ENCODE assay signal across 21 cellular contexts in the genomic region with DNA sequence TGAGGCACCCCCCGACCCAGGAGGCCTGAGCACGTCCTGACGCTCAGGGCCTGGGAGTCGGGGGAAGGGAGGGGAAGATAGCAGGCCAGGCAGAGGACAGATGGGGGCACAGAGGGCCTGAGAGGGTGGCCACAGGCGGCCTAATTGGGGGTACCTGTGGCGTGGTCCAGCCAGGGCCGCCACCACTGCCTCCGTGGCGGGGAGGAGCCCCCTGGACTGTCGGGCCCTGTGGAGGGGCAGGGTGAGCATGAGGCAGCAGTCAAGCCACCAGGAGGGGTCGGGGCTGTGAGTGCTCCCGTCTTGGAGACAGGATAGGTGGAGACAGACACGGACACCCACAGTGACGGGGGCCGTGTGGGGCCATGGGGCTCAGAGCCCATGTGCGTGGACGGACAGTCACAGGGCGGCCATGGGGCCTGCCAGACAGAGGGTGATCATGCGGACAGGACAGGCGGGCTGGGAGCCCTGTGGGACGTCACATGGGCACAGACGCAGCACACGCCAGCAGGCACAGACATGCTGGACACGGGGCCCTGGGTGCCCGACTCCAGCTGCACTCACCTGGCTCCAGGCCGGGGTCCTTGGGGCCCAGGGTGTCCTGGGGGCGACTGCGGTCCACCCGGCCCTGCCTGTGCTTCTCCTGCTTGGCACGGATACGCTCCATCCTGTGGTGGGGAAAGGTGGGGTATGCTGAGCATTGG. TPM values are rescaled to one million over a fixed set of nuclear protein-coding genes. Genes with fewer than 3 reads are reported as not detected.
A peak's percentile ranks its signal among the peaks of the same experiment; 100 is the strongest.
DNase-seq lines count a peak whose midpoint lies in the region; ATAC-seq, FAIRE-seq and TF ChIP-seq lines count a peak whose summit lies in the region.
"Had no signal": no experiment of that assay in that cellular context is flagged by ENCODE, and none has a peak within 500 bp of the region (broad histone marks: within the 10 kb centered on the region; RNA-seq: fewer than 3 reads in every experiment).

No MANE protein-coding gene starts in this region.

- no peak overlapping the region for H2BK120ac ChIP-seq in neuronal stem cell (ENCODE audit: low read depth, low read length)

- in situ Hi-C loops in K562 (cut with MboI): no loop called here

- no peaks in the 10 kb centered on the region for H3K9me1 ChIP-seq in K562 (ENCODE audit: control insufficient read depth, insufficient read depth, low read length)

- no peak overlapping the region for H3K4ac ChIP-seq in neuronal stem cell (ENCODE audit: low read length)

- H3K23ac ChIP-seq in neuronal stem cell (ENCODE audit: low read depth, low read length, poor library complexity): peak overlapping the region; percentile 44

- intact Hi-C loops in K562 (cut with micrococcal nuclease): no loop called here

- H2AFZ ChIP-seq in K562 (ENCODE audit: low read depth, low read length): no peak overlapping the region
- no peak overlapping the region for H2AFZ ChIP-seq in neuronal stem cell (ENCODE audit: low read length)
- H2AFZ ChIP-seq in MM.1S (ENCODE audit: low read length): no peak overlapping the region

- FAIRE-seq in A549 (lab: Jason Lieb, UNC) (no peak), K562 (lab: Jason Lieb, UNC) (no peak)
- FAIRE-seq: GM18507, RCC 7860 had no signal

- no peak overlapping the region for H3K18ac ChIP-seq in neuronal stem cell (ENCODE audit: low read length)

- ATAC-seq in A549 (peak; percentile 4 to 9; a peak in 2 of 6 replicates), K562 (no peak; the same call in 1 of the 3 replicates)

- H3K9me3 ChIP-seq in A549 (no peaks in the 10 kb centered on the region), BE2C (peaks cover 3% of the 10 kb centered on the region; the same call in 1 of the 2 replicates), K562 (replicated peaks; ENCODE audit: control insufficient read depth, insufficient read depth, low read depth, low read length) (no peaks in the 10 kb centered on the region), neuronal stem cell (replicated peaks in 1 of 2; ENCODE audit: control insufficient read depth in 2 of 2, insufficient read depth in 1 of 2, low read depth in 1 of 2, low read length in 2 of 2) (no peaks in the 10 kb centered on the region), MM.1S (replicated peaks; ENCODE audit: insufficient read depth, low read length) (no peaks in the 10 kb centered on the region)
- H3K9me3 ChIP-seq: MG63 had no signal

- BruUV-seq in K562 (replicated peaks; lab: Mats Ljungman, UMichigan): no TSS peak

- H3K4me3 ChIP-seq in A549 (no peak overlapping the region), BE2C (ENCODE audit: low read depth, low read length) (peak overlapping the region; percentile 14; the same call in 1 of the 2 replicates), K562 (no peak overlapping the region), neuronal stem cell (ENCODE audit: low read length in 2 of 2) (no peak overlapping the region), MM.1S (ENCODE audit: low read length) (no peak overlapping the region)
- H3K4me3 ChIP-seq: MG63 had no signal

- H2AK5ac ChIP-seq in neuronal stem cell (ENCODE audit: low read depth, low read length): peak overlapping the region; percentile 81

- H3K9me2 ChIP-seq in MM.1S (replicated peaks; ENCODE audit: insufficient read depth, low read length): no peaks in the 10 kb centered on the region

- H3K27me3 ChIP-seq in BE2C: no peaks in the 10 kb centered on the region
- H3K27me3 ChIP-seq in K562 (ENCODE audit: control insufficient read depth in 2 of 2, insufficient read depth in 2 of 2, low read length in 2 of 2): no peaks in the 10 kb centered on the region
- H3K27me3 ChIP-seq in neuronal stem cell (ENCODE audit: control insufficient read depth in 3 of 3, insufficient read depth in 3 of 3, low read depth in 1 of 3, low read length in 3 of 3): no peaks in the 10 kb centered on the region
- H3K27me3 ChIP-seq in MM.1S (replicated peaks; ENCODE audit: insufficient read depth, low read length): no peaks in the 10 kb centered on the region
- H3K27me3 ChIP-seq: MG63 had no signal

- no peak for TF ChIP-seq POLR2A in A549 (IDR thresholded peaks at IDR 0.05; ENCODE audit: low read length)
- TF ChIP-seq POLR2A in K562 (conservative IDR thresholded peaks at IDR 0.05): no peak

- H3K4me1 ChIP-seq in A549 (no peaks in the 10 kb centered on the region), BE2C (peaks cover 22% of the 10 kb centered on the region), K562 (replicated peaks in 1 of 2; ENCODE audit: control insufficient read depth in 2 of 2, insufficient read depth in 2 of 2, low read length in 2 of 2) (peaks cover 0 to 54% of the 10 kb centered on the region in 2 experiments; a peak in 2 of 5 replicates), neuronal stem cell (ENCODE audit: control insufficient read depth in 2 of 2, insufficient read depth in 1 of 2, low read depth in 1 of 2, low read length in 2 of 2) (no peaks in the 10 kb centered on the region), MM.1S (ENCODE audit: low read length) (no peaks in the 10 kb centered on the region)

- no peak for DNase-seq in A549 (ENCODE audit: low read depth in 1 of 2, low spot score in 1 of 2)
- no peak for DNase-seq in BE2C
- DNase-seq in K562 (ENCODE audit: extremely low read depth in 1 of 4, low spot score in 3 of 4): no peak
- no peak for DNase-seq in neuronal stem cell (ENCODE audit: low spot score)
- DNase-seq in midbrain (lab: John Stamatoyannopoulos, UW): no peak
- no peak for DNase-seq in MM.1S
- no peak for DNase-seq in COLO829 (ENCODE audit: low spot score)
- DNase-seq: Calu3; CD8-positive, alpha-beta memory T cell; DND-41; KBM-7; MG63; NCI-H1694; NCI-H2081; NCI-H2171; NCI-H226; NCI-H510A; T-cell had no signal

- peak overlapping the region; percentile 41 for H2BK12ac ChIP-seq in neuronal stem cell (ENCODE audit: low read length)

- H3K4me2 ChIP-seq in A549 (no peak overlapping the region), K562 (ENCODE audit: insufficient read depth, low read length) (no peak overlapping the region), neuronal stem cell (ENCODE audit: insufficient read depth, low read length, poor library complexity, severe bottlenecking) (no peak overlapping the region), MM.1S (ENCODE audit: low read depth, low read length) (no peak overlapping the region)

- no peak for TF ChIP-seq CTCF in A549 (IDR thresholded peaks at IDR 0.05)
- no peak for TF ChIP-seq CTCF in BE2C (IDR thresholded peaks at IDR 0.05; ENCODE audit: low read depth, low read length)
- no peak for TF ChIP-seq CTCF in K562 (IDR thresholded peaks at IDR 0.05 in 2 of 3, conservative IDR thresholded peaks at IDR 0.05 in 1 of 3; ENCODE audit: insufficient read depth in 2 of 3, low read depth in 1 of 3, low read length in 3 of 3)
- TF ChIP-seq CTCF in MM.1S (IDR thresholded peaks at IDR 0.05; ENCODE audit: low read length): no peak

- H4K20me1 ChIP-seq in K562 (replicated peaks; ENCODE audit: control insufficient read depth, insufficient read depth, low read length) (no peaks in the 10 kb centered on the region; the same call in 1 of the 2 replicates), MM.1S (ENCODE audit: insufficient read depth, low read length) (no peaks in the 10 kb centered on the region)

- no peak for TF ChIP-seq RAD21 in A549 (conservative IDR thresholded peaks at IDR 0.05 in 1 of 2, IDR thresholded peaks at IDR 0.05 in 1 of 2)
- TF ChIP-seq RAD21 in K562 (CRISPR knock-in tag; conservative IDR thresholded peaks at IDR 0.05 in 1 of 2, IDR thresholded peaks at IDR 0.05 in 1 of 2): no peak

- H3K27ac ChIP-seq in A549 (no peak overlapping the region; a peak in 1 of 6 replicates), K562 (ENCODE audit: extremely low read depth, low read depth, low read length) (no peak overlapping the region), neuronal stem cell (replicated peaks; ENCODE audit: low read length) (no peak overlapping the region), MM.1S (ENCODE audit: low read length) (no peak overlapping the region)
- H3K27ac ChIP-seq: HL-60 had no signal

- H3K79me2 ChIP-seq in K562 (ENCODE audit: control insufficient read depth, insufficient read depth, low read length) (no peaks in the 10 kb centered on the region), MM.1S (ENCODE audit: low read length) (no peaks in the 10 kb centered on the region; the same call in 1 of the 2 replicates)

- H3K9ac ChIP-seq in K562 (ENCODE audit: insufficient read depth in 1 of 2, low read depth in 2 of 2, low read length in 2 of 2) (no peak overlapping the region), neuronal stem cell (ENCODE audit: low read depth, low read length, poor library complexity) (no peak overlapping the region), MM.1S (ENCODE audit: low read length) (no peak overlapping the region)

- H4K8ac ChIP-seq in neuronal stem cell (ENCODE audit: low read depth, low read length): peak overlapping the region; percentile 3

- H3K79me1 ChIP-seq in neuronal stem cell (ENCODE audit: low read depth, low read length): peaks cover 12% of the 10 kb centered on the region

- no peak overlapping the region for H4K91ac ChIP-seq in neuronal stem cell (ENCODE audit: low read depth, low read length, poor library complexity)

- WGBS in A549 (ENCODE audit: missing lambda C conversion rate): 84% methylated on average over 19 of the region's 31 CpGs
- WGBS in K562 (ENCODE audit: insufficient coverage, low coverage, missing lambda C conversion rate): 96% methylated on average over 31 of the region's 31 CpGs
- no CpG with 5 or more reads among the region's 31 CpGs for WGBS in neuronal stem cell (ENCODE audit: extremely low coverage in 2 of 2, insufficient read length in 2 of 2, insufficient replicate concordance in 1 of 2), 2 donors

- H2BK15ac ChIP-seq in neuronal stem cell (ENCODE audit: low read length): peak overlapping the region; percentile 6

- TF ChIP-seq EP300 in A549 (IDR thresholded peaks at IDR 0.05) (no peak), K562 (IDR thresholded peaks at IDR 0.05; ENCODE audit: low read length) (no peak)

- CTCF ChIA-PET in A549 (lab: Yijun Ruan, JAX) (interaction anchor here (1.1 to 9.1 kb wide), 2 partner anchors 11 to 18 kb away, joined by 4 to 105 read pairs; no protein-coding TSS in a partner anchor), K562 (lab: Yijun Ruan, JAX; ENCODE audit: low intra/inter-chr PET ratio) (no interaction called here)

- H3F3A ChIP-seq in MM.1S (ENCODE audit: insufficient read depth, low read length): no peaks in the 10 kb centered on the region

- peak overlapping the region; percentile 71 for H3K14ac ChIP-seq in neuronal stem cell (ENCODE audit: low read length)

- POLR2A ChIA-PET in A549 (lab: Yijun Ruan, JAX) (no interaction called here), K562 (lab: Yijun Ruan, JAX) (interaction anchor here (0.7 to 1.0 kb wide), 2 partner anchors 10 to 12 kb away, joined by 5 read pairs; no protein-coding TSS in a partner anchor)

- peaks cover 4% of the 10 kb centered on the region; the same call in 1 of the 2 replicates for H3K36me3 ChIP-seq in BE2C
- H3K36me3 ChIP-seq in K562 (ENCODE audit: control insufficient read depth, insufficient read depth, low read length): peaks cover 86% of the 10 kb centered on the region; the same call in 2 of the 3 replicates
- peaks cover 0 to 1% of the 10 kb centered on the region in 2 donors for H3K36me3 ChIP-seq in neuronal stem cell (replicated peaks in 1 of 2; ENCODE audit: control insufficient read depth in 2 of 2, insufficient read depth in 2 of 2, low read length in 2 of 2)
- H3K36me3 ChIP-seq in MM.1S (replicated peaks; ENCODE audit: insufficient read depth, low read length): no peaks in the 10 kb centered on the region

- peak overlapping the region; percentile 66 for H2BK5ac ChIP-seq in neuronal stem cell (ENCODE audit: low read length)

RNA-seq across cellular contexts. Expression of gene CTU2, which starts 18.7 kb away (rescaled TPM):
- polyA plus RNA-seq in A549 (2011; rRNA removed): 12.9 and 16.4 TPM in 2 replicates
- 30.3 and 39.9 TPM in 2 replicates for polyA plus RNA-seq in A549 (2012; cell fraction: cytosol; rRNA removed)
- 80.2 and 91.9 TPM in 2 replicates for polyA plus RNA-seq in A549 (2012; cell fraction: nucleus; rRNA removed)
- polyA plus RNA-seq in A549 (2017; fragmentation: RNase III; extraction: RNeasy Plus Mini Kit Qiagen cat#74134 plus additional on column Dnase treatment): 20.9 to 22.3 TPM (median 21.8 TPM) in 3 replicates
- 16.8 and 21.7 TPM in 2 replicates for polyA minus RNA-seq in A549 (2011; rRNA and poly(A)+ RNA removed)
- 159 TPM for polyA plus RNA-seq in BE2C (2012; ENCODE audit: insufficient read depth, insufficient read length, low read depth)
- 45.3 and 159 TPM in 2 replicates for total RNA-seq in K562 (2011; cell fraction: chromatin; rRNA removed; ENCODE audit: low replicate concordance)
- 114 and 148 TPM in 2 replicates for total RNA-seq in K562 (2011; cell fraction: nucleolus; rRNA removed)
- 48.7 and 66.7 TPM in 2 replicates for total RNA-seq in K562 (2011; cell fraction: nucleoplasm; rRNA removed)
- total RNA-seq in K562 (2014; rRNA removed): 55.4 and 68.9 TPM in 2 replicates
- 7.2 and 11.9 TPM in 2 replicates for total RNA-seq in K562 (2014; rRNA removed; fragmentation: Illumina TruSeq; extraction: Trizol)
- total RNA-seq in K562 (2015; rRNA removed; fragmentation: Illumina TruSeq; extraction: Trizol): 41.1 and 49.2 TPM in 2 replicates
- 105 and 106 TPM in 2 replicates for total RNA-seq in K562 (2021)
- 23.2 and 30.1 TPM in 2 replicates for polyA plus RNA-seq in K562 (2011; rRNA removed)
- 40.2 and 96.8 TPM in 2 replicates for polyA plus RNA-seq in K562 (2011; cell fraction: cytosol; rRNA removed)
- 102 and 136 TPM in 2 replicates for polyA plus RNA-seq in K562 (2011; cell fraction: nucleus; rRNA removed)
- polyA plus RNA-seq in K562 (2012): 34.1 and 51.7 TPM in 2 replicates
- polyA plus RNA-seq in K562 (2014; fragmentation: Illumina TruSeq; extraction: Trizol): 17.7 and 46.9 TPM in 2 replicates
- polyA plus RNA-seq in K562 (2014; fragmentation: Nextera tagmentation; extraction: Ambion mirVana): 1 to 10 TPM; 1.3 to 3.0 TPM
- polyA plus RNA-seq in K562 (2014; rRNA removed): 63.4 and 76.6 TPM in 2 replicates
- 9.4 and 14.4 TPM in 2 replicates for polyA minus RNA-seq in K562 (2011; rRNA and poly(A)+ RNA removed)
- polyA minus RNA-seq in K562 (2011; cell fraction: cytosol; rRNA and poly(A)+ RNA removed): 48.0 and 51.1 TPM in 2 replicates
- 40.7 and 44.1 TPM in 2 replicates for polyA minus RNA-seq in K562 (2011; cell fraction: nucleus; rRNA and poly(A)+ RNA removed)
- polyA plus RNA-seq in neuronal stem cell (2013, experiment 1 of 2): 25.8 TPM
- 28.0 TPM for polyA plus RNA-seq in neuronal stem cell (2013, experiment 2 of 2)

RNA-seq across cellular contexts. Expression of gene RNF166, which starts 18.8 kb away (rescaled TPM):
- polyA plus RNA-seq in A549 (2011; rRNA removed) (7.9 and 9.4 TPM in 2 replicates), A549 (2017; fragmentation: RNase III; extraction: RNeasy Plus Mini Kit Qiagen cat#74134 plus additional on column Dnase treatment) (10.4 to 11.6 TPM (median 11.6 TPM) in 3 replicates), K562 (2011; rRNA removed) (26.5 and 37.4 TPM in 2 replicates), K562 (2014; fragmentation: Illumina TruSeq; extraction: Trizol) (12.7 and 27.9 TPM in 2 replicates), K562 (2014; fragmentation: Nextera tagmentation; extraction: Ambion mirVana) (under 1 TPM; 0.56 to 0.96 TPM), K562 (2014; rRNA removed) (59.4 and 65.6 TPM in 2 replicates)
- 21.5 and 29.0 TPM in 2 replicates for polyA plus RNA-seq in A549 (2012; cell fraction: cytosol; rRNA removed)
- polyA plus RNA-seq in A549 (2012; cell fraction: nucleus; rRNA removed): 51.0 and 68.4 TPM in 2 replicates
- polyA minus RNA-seq in A549 (2011; rRNA and poly(A)+ RNA removed): 9.8 and 16.2 TPM in 2 replicates
- polyA plus RNA-seq in BE2C (2012; ENCODE audit: insufficient read depth, insufficient read length, low read depth): 54.7 TPM
- total RNA-seq in K562 (2011; cell fraction: chromatin; rRNA removed; ENCODE audit: low replicate concordance): 58.8 and 182 TPM in 2 replicates
- 89.5 and 92.7 TPM in 2 replicates for total RNA-seq in K562 (2011; cell fraction: nucleolus; rRNA removed)
- total RNA-seq in K562 (2011; cell fraction: nucleoplasm; rRNA removed): 60.1 and 64.4 TPM in 2 replicates
- total RNA-seq in K562 (2014; rRNA removed) (46.9 and 61.6 TPM in 2 replicates), K562 (2014; rRNA removed; fragmentation: Illumina TruSeq; extraction: Trizol) (6.1 and 7.3 TPM in 2 replicates), K562 (2015; rRNA removed; fragmentation: Illumina TruSeq; extraction: Trizol) (19.5 and 22.3 TPM in 2 replicates), K562 (2021) (60.3 and 61.2 TPM in 2 replicates)
- 37.8 and 90.9 TPM in 2 replicates for polyA plus RNA-seq in K562 (2011; cell fraction: cytosol; rRNA removed)
- 118 and 185 TPM in 2 replicates for polyA plus RNA-seq in K562 (2011; cell fraction: nucleus; rRNA removed)
- 23.8 and 39.8 TPM in 2 replicates for polyA plus RNA-seq in K562 (2012)
- 7.0 and 12.0 TPM in 2 replicates for polyA minus RNA-seq in K562 (2011; rRNA and poly(A)+ RNA removed)
- 41.2 and 44.5 TPM in 2 replicates for polyA minus RNA-seq in K562 (2011; cell fraction: cytosol; rRNA and poly(A)+ RNA removed)
- 33.4 and 39.2 TPM in 2 replicates for polyA minus RNA-seq in K562 (2011; cell fraction: nucleus; rRNA and poly(A)+ RNA removed)
- 20.4 TPM for polyA plus RNA-seq in neuronal stem cell (2013, experiment 1 of 2)
- polyA plus RNA-seq in neuronal stem cell (2013, experiment 2 of 2): 19.1 TPM

RNA-seq across cellular contexts. Expression of gene SNAI3, which starts 38.7 kb away (rescaled TPM):
- polyA plus RNA-seq in A549 (2011; rRNA removed) (not detected in 2 replicates), A549 (2017; fragmentation: RNase III; extraction: RNeasy Plus Mini Kit Qiagen cat#74134 plus additional on column Dnase treatment) (0.05 to 0.08 TPM in 2 of 3 replicates, not detected in the other), K562 (2011; rRNA removed) (0.88 and 3.0 TPM in 2 replicates), K562 (2014; fragmentation: Illumina TruSeq; extraction: Trizol) (0.70 and 1.9 TPM in 2 replicates), K562 (2014; fragmentation: Nextera tagmentation; extraction: Ambion mirVana) (under 1 TPM in 1 of 2 experiments, not detected in 1; 0.04 TPM), K562 (2014; rRNA removed) (1.5 and 2.1 TPM in 2 replicates)
- polyA plus RNA-seq in A549 (2012; cell fraction: cytosol; rRNA removed): 0.05 TPM in 1 of 2 replicates, not detected in the other
- polyA plus RNA-seq in A549 (2012; cell fraction: nucleus; rRNA removed): 0.07 TPM in 1 of 2 replicates, not detected in the other
- polyA minus RNA-seq in A549 (2011; rRNA and poly(A)+ RNA removed): not detected in 2 replicates
- polyA plus RNA-seq in BE2C (2012; ENCODE audit: insufficient read depth, insufficient read length, low read depth): 2.9 TPM
- total RNA-seq in K562 (2011; cell fraction: chromatin; rRNA removed; ENCODE audit: low replicate concordance): 0.79 and 2.9 TPM in 2 replicates
- 3.2 and 3.7 TPM in 2 replicates for total RNA-seq in K562 (2011; cell fraction: nucleolus; rRNA removed)
- 0.95 and 1.1 TPM in 2 replicates for total RNA-seq in K562 (2011; cell fraction: nucleoplasm; rRNA removed)
- total RNA-seq in K562 (2014; rRNA removed) (2.7 and 4.1 TPM in 2 replicates), K562 (2014; rRNA removed; fragmentation: Illumina TruSeq; extraction: Trizol) (0.15 and 0.19 TPM in 2 replicates), K562 (2015; rRNA removed; fragmentation: Illumina TruSeq; extraction: Trizol) (0.72 and 0.87 TPM in 2 replicates), K562 (2021) (2.5 and 3.1 TPM in 2 replicates)
- polyA plus RNA-seq in K562 (2011; cell fraction: cytosol; rRNA removed): 3.2 and 5.5 TPM in 2 replicates
- 2.9 and 3.8 TPM in 2 replicates for polyA plus RNA-seq in K562 (2011; cell fraction: nucleus; rRNA removed)
- 0.95 and 1.2 TPM in 2 replicates for polyA plus RNA-seq in K562 (2012)
- polyA minus RNA-seq in K562 (2011; rRNA and poly(A)+ RNA removed): 0.42 and 0.87 TPM in 2 replicates
- 1.9 and 3.5 TPM in 2 replicates for polyA minus RNA-seq in K562 (2011; cell fraction: cytosol; rRNA and poly(A)+ RNA removed)
- polyA minus RNA-seq in K562 (2011; cell fraction: nucleus; rRNA and poly(A)+ RNA removed): 1.5 and 2.3 TPM in 2 replicates
- 0.50 TPM for polyA plus RNA-seq in neuronal stem cell (2013, experiment 1 of 2)
- polyA plus RNA-seq in neuronal stem cell (2013, experiment 2 of 2): 0.32 TPM
